In the genomic region with DNA sequence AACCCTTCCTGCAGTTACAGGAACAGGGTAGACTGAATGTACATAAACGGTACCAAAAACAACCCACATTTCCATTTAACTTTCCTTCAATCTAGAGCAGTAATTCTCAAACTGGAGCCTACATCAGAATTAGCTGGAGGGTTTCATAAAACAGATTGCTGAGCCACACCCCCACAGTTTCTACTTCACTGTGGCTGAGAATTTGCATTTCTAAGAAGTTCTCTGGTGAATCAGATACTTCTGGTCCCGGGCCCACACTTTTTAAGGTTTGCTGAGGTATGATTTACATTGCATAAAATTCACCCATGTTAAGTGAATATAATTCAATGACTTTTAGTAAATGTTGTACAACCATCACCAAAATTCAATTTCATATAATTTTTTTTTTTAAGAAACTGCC, we compare ENCODE assay signal across 8 cellular contexts.
DNase-seq lines count a peak whose midpoint lies in the region; ATAC-seq and TF ChIP-seq lines count a peak whose summit lies in the region.

No MANE protein-coding gene starts in this region.

- peak overlapping the region; percentile 21; the same call in 1 of the 2 replicates for H2AFZ ChIP-seq in KMS-11 (ENCODE audit: low read depth)

- H3K9me3 ChIP-seq in ascending aorta: no peaks in the 10 kb centered on the region

- H3K36me3 ChIP-seq in KMS-11 (ENCODE audit: insufficient read depth): no peaks in the 10 kb centered on the region
- no peaks in the 10 kb centered on the region for H3K36me3 ChIP-seq in ascending aorta

- H3K4me1 ChIP-seq in KMS-11 (ENCODE audit: low read depth, poor library complexity, severe bottlenecking) (peaks cover 63% of the 10 kb centered on the region), ascending aorta (no peaks in the 10 kb centered on the region)

- peak; percentile 84 for ATAC-seq in GM19455 (IDR thresholded peaks at IDR 0.05; ENCODE audit: unreplicated experiment)

- H4K20me1 ChIP-seq in KMS-11 (ENCODE audit: insufficient read depth): no peaks in the 10 kb centered on the region

- no peaks in the 10 kb centered on the region for H3K79me2 ChIP-seq in KMS-11 (ENCODE audit: insufficient read depth, low read depth)

- TF ChIP-seq CTCF in KMS-11 (conservative IDR thresholded peaks at IDR 0.05; ENCODE audit: low read depth, low read length) (no peak), ascending aorta (IDR thresholded peaks at IDR 0.05) (no peak)

- peak; percentile 22 for DNase-seq in EH (ENCODE audit: low read depth)
- peak; percentile 45 for DNase-seq in iris pigment epithelial cell (ENCODE audit: low read depth)
- DNase-seq in NCI-H2107 (lab: John Stamatoyannopoulos, UW): no peak
- no peak for DNase-seq in ascending aorta (ENCODE audit: low spot score in 2 of 2)
- no peak for DNase-seq in substantia nigra (lab: John Stamatoyannopoulos, UW)
- no peak for DNase-seq in NCI-H748 treated with DMSO at 0.1 percent for 48 hours (lab: John Stamatoyannopoulos, UW)

- H3K9ac ChIP-seq in KMS-11: no peak overlapping the region; the same call in 1 of the 2 replicates

- H3K27me3 ChIP-seq in KMS-11 (ENCODE audit: insufficient read depth, low read depth) (no peaks in the 10 kb centered on the region), ascending aorta (no peaks in the 10 kb centered on the region)

- H3K4me3 ChIP-seq in KMS-11 (IDR thresholded peaks at IDR 0.05; ENCODE audit: insufficient read depth, low read depth, low read length) (no peak overlapping the region), ascending aorta (no peak overlapping the region)

- intact Hi-C loops in ascending aorta (cut with DNase I): no loop called here

- H3K27ac ChIP-seq in KMS-11 (peak overlapping the region; percentile 57), ascending aorta (no peak overlapping the region), substantia nigra (ENCODE audit: low read depth, low read length, poor library complexity, severe bottlenecking) (no peak overlapping the region)

- peak overlapping the region; percentile 71 for H3K4me2 ChIP-seq in KMS-11

Comparison
In these comparisons a context has a peak if more than half of its experiments do, and no peak if none do; other contexts are left out.
1. DNase-seq: peak in EH (single experiment) and iris pigment epithelial cell (single experiment); none in NCI-H2107 (single experiment), ascending aorta (0 of 2), substantia nigra (0 of 49) and NCI-H748 treated with DMSO at 0.1 percent for 48 hours (single experiment).